In genomic region chr12:76018111-76018510, GRCh38 we compare ENCODE assay signal across 13 cellular contexts. TPM values are rescaled to one million over a fixed set of nuclear protein-coding genes. Genes with fewer than 3 reads are reported as not detected.
DNase-seq lines count a peak whose midpoint lies in the region; ATAC-seq, FAIRE-seq and TF ChIP-seq lines count a peak whose summit lies in the region.
"Had no signal": no experiment of that assay in that cellular context is flagged by ENCODE, and none has a peak within 500 bp of the region (broad histone marks: within the 10 kb centered on the region; RNA-seq: fewer than 3 reads in every experiment).

No MANE protein-coding gene starts in this region.

- no TSS peak for BruUV-seq in MCF 10A (replicated peaks; lab: Mats Ljungman, UMichigan)

- peaks cover 39% of the 10 kb centered on the region for H3K4me1 Mint-ChIP-seq in MCF 10A (ENCODE audit: insufficient read depth, unreplicated experiment)

- intact Hi-C loops in MCF 10A (cut with micrococcal nuclease) = no loop called here

- no peak overlapping the region for H2AFZ ChIP-seq in ACC112 (ENCODE audit: low read length, unreplicated experiment)

- H3K36me3 Mint-ChIP-seq in MCF 10A (ENCODE audit: insufficient read depth, unreplicated experiment) = no peaks in the 10 kb centered on the region
- H3K36me3 Mint-ChIP-seq: activated naive CD4-positive, alpha-beta T cell treated with anti-CD3 and anti-CD28 coated beads, Interleukin-2, amount 10 ng/mL, durations not matched to agents 7 days and 5 days had no signal

- no peaks in the 10 kb centered on the region for H3K9me3 Mint-ChIP-seq in MCF 10A (ENCODE audit: unreplicated experiment)
- H3K9me3 Mint-ChIP-seq: activated naive CD4-positive, alpha-beta T cell treated with anti-CD3 and anti-CD28 coated beads, Interleukin-2, amount 10 ng/mL, durations not matched to agents 7 days and 5 days had no signal

- DNase-seq in MCF 10A (ENCODE audit: unreplicated experiment) = peak; percentile 54
- DNase-seq in left kidney (ENCODE audit: low read depth, low spot score) = peak; percentile 60
- no peak for DNase-seq in substantia nigra (lab: John Stamatoyannopoulos, UW)
- no peak for DNase-seq in urothelium cell line (ENCODE audit: low spot score)
- DNase-seq: activated naive CD4-positive, alpha-beta T cell treated with anti-CD3 and anti-CD28 coated beads, Interleukin-2, amount 10 ng/mL, durations not matched to agents 7 days and 5 days; effector CD8-positive, alpha-beta T cell; kidney; NCI-H1436 had no signal

- FAIRE-seq in urothelium cell line (lab: Jason Lieb, UNC) = no peak
- FAIRE-seq: kidney had no signal

- H3K4me3 ChIP-seq in ACC112 (ENCODE audit: low read depth, low read length) (no peak overlapping the region), HUES48 (ENCODE audit: low read depth, low read length) (no peak overlapping the region)

- POLR2A ChIA-PET in MCF 10A (lab: Yijun Ruan, JAX) = interaction anchor here (0.7 to 1.1 kb wide), 3 partner anchors 11 to 38 kb away, joined by 3 to 11 read pairs (median 3); partner anchors contain the start of gene PHLDA1

- CTCF ChIA-PET in MCF 10A (lab: Yijun Ruan, JAX) = interaction anchor here (1.3 kb wide), 1 partner anchor 198 kb away, joined by 3 read pairs; no protein-coding TSS in a partner anchor

- H3K9ac ChIP-seq in HUES48 (ENCODE audit: low read depth, low read length) = no peak overlapping the region

- no peaks in the 10 kb centered on the region for H3K9me3 ChIP-seq in HUES48 (ENCODE audit: control insufficient read depth, insufficient read depth, low read length)

- H3K36me3 ChIP-seq in ACC112 (ENCODE audit: insufficient read depth, low read length) (no peaks in the 10 kb centered on the region), HUES48 (ENCODE audit: control insufficient read depth, insufficient read depth, low read length) (no peaks in the 10 kb centered on the region)

- peaks cover 31% of the 10 kb centered on the region for H3K4me1 ChIP-seq in ACC112 (ENCODE audit: control insufficient read depth, insufficient read depth, low read length, unreplicated experiment)
- H3K4me1 ChIP-seq in HUES48 (ENCODE audit: control insufficient read depth, insufficient read depth, low read length) = peaks cover 30% of the 10 kb centered on the region

- H3K4me3 Mint-ChIP-seq in MCF 10A (ENCODE audit: unreplicated experiment) = no peak overlapping the region
- H3K4me3 Mint-ChIP-seq: activated naive CD4-positive, alpha-beta T cell treated with anti-CD3 and anti-CD28 coated beads, Interleukin-2, amount 10 ng/mL, durations not matched to agents 7 days and 5 days had no signal

- H3K27me3 ChIP-seq in ACC112 (ENCODE audit: insufficient read depth, low read length) (no peaks in the 10 kb centered on the region), HUES48 (ENCODE audit: control insufficient read depth, insufficient read depth, low read length) (no peaks in the 10 kb centered on the region)

- H3K27ac Mint-ChIP-seq in MCF 10A (ENCODE audit: low read depth, unreplicated experiment) = peak overlapping the region; percentile 96
- H3K27ac Mint-ChIP-seq: activated naive CD4-positive, alpha-beta T cell treated with anti-CD3 and anti-CD28 coated beads, Interleukin-2, amount 10 ng/mL, durations not matched to agents 7 days and 5 days had no signal

- TF ChIP-seq CTCF in MCF 10A (IDR thresholded peaks at IDR 0.05; ENCODE audit: unreplicated experiment) = no peak

- H3K27ac ChIP-seq in ACC112 (ENCODE audit: low read depth, low read length) = peak overlapping the region; percentile 52
- H3K27ac ChIP-seq in HUES48 (ENCODE audit: low read depth, low read length) = peak overlapping the region; percentile 72
- H3K27ac ChIP-seq in substantia nigra (ENCODE audit: low read depth, low read length, poor library complexity, severe bottlenecking) = no peak overlapping the region
- H3K27ac ChIP-seq: C4-2B had no signal

- ATAC-seq in GM21786 (IDR thresholded peaks at IDR 0.05; ENCODE audit: unreplicated experiment) = no peak
- ATAC-seq in GM19324 (IDR thresholded peaks at IDR 0.05; ENCODE audit: low FRiP score, unreplicated experiment) = no peak

- no peaks in the 10 kb centered on the region for H3K79me2 ChIP-seq in ACC112 (ENCODE audit: control insufficient read depth, insufficient read depth, low read length, unreplicated experiment)

- H3K27me3 Mint-ChIP-seq in MCF 10A (ENCODE audit: insufficient read depth, unreplicated experiment) = no peaks in the 10 kb centered on the region

RNA-seq across cellular contexts. Expression of gene PHLDA1, which starts 13.5 kb away (rescaled TPM):
- total RNA-seq in MCF 10A (2022) = 183 and 203 TPM in 2 replicates

Comparison
In these comparisons a context has a peak if more than half of its experiments do, and no peak if none do; other contexts are left out.
1. DNase-seq: peak in MCF 10A (single experiment) and left kidney (single experiment); none in substantia nigra (0 of 49) and urothelium cell line (single experiment).